1 cellular context compared by ENCODE assay signal in genomic region chr12:125216720-125217119, GRCh38.
TF ChIP-seq lines count a peak whose summit lies in the region.

No MANE protein-coding gene starts in this region.

TF ChIP-seq in WTC11, 78 proteins besides CTCF, POLR2A, EP300 and RAD21 (continued from another document):
- TF ChIP-seq ZNF512 (CRISPR knock-in tag; IDR thresholded peaks at IDR 0.05; ENCODE audit: borderline replicate concordance) (no peak), ZNF532 (CRISPR knock-in tag; IDR thresholded peaks at IDR 0.05; ENCODE audit: borderline replicate concordance) (no peak), TEAD1 (CRISPR knock-in tag; IDR thresholded peaks at IDR 0.05) (no peak), NR3C1 (CRISPR knock-in tag; conservative IDR thresholded peaks at IDR 0.05; ENCODE audit: low read depth) (no peak), KAT7 (CRISPR knock-in tag; IDR thresholded peaks at IDR 0.05; ENCODE audit: borderline replicate concordance) (no peak), SMAD3 (CRISPR knock-in tag; IDR thresholded peaks at IDR 0.05; ENCODE audit: borderline replicate concordance) (no peak), ESRRA (CRISPR knock-in tag; IDR thresholded peaks at IDR 0.05; ENCODE audit: borderline replicate concordance) (no peak)
- TF ChIP-seq, protein P1, sequence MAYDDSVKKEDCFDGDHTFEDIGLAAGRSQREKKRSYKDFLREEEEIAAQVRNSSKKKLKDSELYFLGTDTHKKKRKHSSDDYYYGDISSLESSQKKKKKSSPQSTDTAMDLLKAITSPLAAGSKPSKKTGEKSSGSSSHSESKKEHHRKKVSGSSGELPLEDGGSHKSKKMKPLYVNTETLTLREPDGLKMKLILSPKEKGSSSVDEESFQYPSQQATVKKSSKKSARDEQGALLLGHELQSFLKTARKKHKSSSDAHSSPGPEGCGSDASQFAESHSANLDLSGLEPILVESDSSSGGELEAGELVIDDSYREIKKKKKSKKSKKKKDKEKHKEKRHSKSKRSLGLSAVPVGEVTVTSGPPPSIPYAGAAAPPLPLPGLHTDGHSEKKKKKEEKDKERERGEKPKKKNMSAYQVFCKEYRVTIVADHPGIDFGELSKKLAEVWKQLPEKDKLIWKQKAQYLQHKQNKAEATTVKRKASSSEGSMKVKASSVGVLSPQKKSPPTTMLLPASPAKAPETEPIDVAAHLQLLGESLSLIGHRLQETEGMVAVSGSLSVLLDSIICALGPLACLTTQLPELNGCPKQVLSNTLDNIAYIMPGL (CRISPR knock-in tag; IDR thresholded peaks at IDR 0.05) = no peak
- TF ChIP-seq, protein P2, sequence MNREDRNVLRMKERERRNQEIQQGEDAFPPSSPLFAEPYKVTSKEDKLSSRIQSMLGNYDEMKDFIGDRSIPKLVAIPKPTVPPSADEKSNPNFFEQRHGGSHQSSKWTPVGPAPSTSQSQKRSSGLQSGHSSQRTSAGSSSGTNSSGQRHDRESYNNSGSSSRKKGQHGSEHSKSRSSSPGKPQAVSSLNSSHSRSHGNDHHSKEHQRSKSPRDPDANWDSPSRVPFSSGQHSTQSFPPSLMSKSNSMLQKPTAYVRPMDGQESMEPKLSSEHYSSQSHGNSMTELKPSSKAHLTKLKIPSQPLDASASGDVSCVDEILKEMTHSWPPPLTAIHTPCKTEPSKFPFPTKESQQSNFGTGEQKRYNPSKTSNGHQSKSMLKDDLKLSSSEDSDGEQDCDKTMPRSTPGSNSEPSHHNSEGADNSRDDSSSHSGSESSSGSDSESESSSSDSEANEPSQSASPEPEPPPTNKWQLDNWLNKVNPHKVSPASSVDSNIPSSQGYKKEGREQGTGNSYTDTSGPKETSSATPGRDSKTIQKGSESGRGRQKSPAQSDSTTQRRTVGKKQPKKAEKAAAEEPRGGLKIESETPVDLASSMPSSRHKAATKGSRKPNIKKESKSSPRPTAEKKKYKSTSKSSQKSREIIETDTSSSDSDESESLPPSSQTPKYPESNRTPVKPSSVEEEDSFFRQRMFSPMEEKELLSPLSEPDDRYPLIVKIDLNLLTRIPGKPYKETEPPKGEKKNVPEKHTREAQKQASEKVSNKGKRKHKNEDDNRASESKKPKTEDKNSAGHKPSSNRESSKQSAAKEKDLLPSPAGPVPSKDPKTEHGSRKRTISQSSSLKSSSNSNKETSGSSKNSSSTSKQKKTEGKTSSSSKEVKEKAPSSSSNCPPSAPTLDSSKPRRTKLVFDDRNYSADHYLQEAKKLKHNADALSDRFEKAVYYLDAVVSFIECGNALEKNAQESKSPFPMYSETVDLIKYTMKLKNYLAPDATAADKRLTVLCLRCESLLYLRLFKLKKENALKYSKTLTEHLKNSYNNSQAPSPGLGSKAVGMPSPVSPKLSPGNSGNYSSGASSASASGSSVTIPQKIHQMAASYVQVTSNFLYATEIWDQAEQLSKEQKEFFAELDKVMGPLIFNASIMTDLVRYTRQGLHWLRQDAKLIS (CRISPR knock-in tag; IDR thresholded peaks at IDR 0.05; ENCODE audit: borderline replicate concordance) = no peak
TF ChIP-seq in WTC11: peak in this region for 0.
